In genomic region chr17:81289627-81290026, GRCh38 we compare ENCODE assay signal across 1 cellular context.
TF ChIP-seq lines count a peak whose summit lies in the region.

No MANE protein-coding gene starts in this region.

TF ChIP-seq in H1, 55 proteins besides CTCF, POLR2A, EP300 and RAD21:
- TF ChIP-seq JUN (IDR thresholded peaks at IDR 0.05; ENCODE audit: low read depth, low read length) = no peak
